29 cellular contexts compared by ENCODE assay signal in genomic region chr5:64979518-64979917, GRCh38.
DNase-seq lines count a peak whose midpoint lies in the region; ATAC-seq, FAIRE-seq and TF ChIP-seq lines count a peak whose summit lies in the region.
"Had no signal": no experiment of that assay in that cellular context is flagged by ENCODE, and none has a peak within 500 bp of the region (broad histone marks: within the 10 kb centered on the region; RNA-seq: fewer than 3 reads in every experiment).

No MANE protein-coding gene starts in this region.

- H2AFZ ChIP-seq in GM12878 (ENCODE audit: control insufficient read depth, low read depth, low read length) = no peak overlapping the region; the same call in 1 of the 2 replicates
- H2AFZ ChIP-seq: parathyroid adenoma had no signal

- no peaks in the 10 kb centered on the region for H3K9me3 ChIP-seq in GM12878 (replicated peaks; ENCODE audit: control insufficient read depth, insufficient read depth, low read length)
- H3K9me3 ChIP-seq: breast epithelium, colonic mucosa, heart right ventricle, lower lobe of right lung, right atrium auricular region had no signal

- in situ Hi-C loops in GM12878 (cut with MboI) = no loop called here

- no peaks in the 10 kb centered on the region for H3K4me1 Mint-ChIP-seq in chondrocyte (ENCODE audit: low read depth)
- peaks cover 3% of the 10 kb centered on the region for H3K4me1 Mint-ChIP-seq in activated CD4-positive, alpha-beta T cell treated with anti-CD3 and anti-CD28 coated beads for 36 hours
- H3K4me1 Mint-ChIP-seq: activated naive CD4-positive, alpha-beta T cell treated with anti-CD3 and anti-CD28 coated beads, Interleukin-2, amount 10 ng/mL, durations not matched to agents 7 days and 5 days; T-cell had no signal

- BruUV-seq in GM12878 (replicated peaks; lab: Mats Ljungman, UMichigan) = no TSS peak

- intact Hi-C loops in GM12878 (cut with micrococcal nuclease; ENCODE audit: unreplicated experiment) = loop anchor here (10.0 kb wide), 1 partner anchor 85 kb away; no protein-coding TSS in a partner anchor
- intact Hi-C loops in activated CD4-positive, alpha-beta T cell treated with anti-CD3 and anti-CD28 coated beads for 36 hours (cut with DNase I, micrococcal nuclease) = no loop called here

- TF ChIP-seq RAD21 in GM12878 (IDR thresholded peaks at IDR 0.05; ENCODE audit: insufficient read depth, low read depth, low read length) = no peak

- H3K9ac ChIP-seq in GM12878 (ENCODE audit: control insufficient read depth, insufficient read depth, low read length) = no peak overlapping the region
- H3K9ac ChIP-seq: parathyroid adenoma had no signal

- DNase-seq in GM12878 (ENCODE audit: low read depth, low spot score) (no peak), chondrocyte (ENCODE audit: low spot score) (no peak)
- DNase-seq in activated CD4-positive, alpha-beta T cell treated with anti-CD3 and anti-CD28 coated beads for 36 hours = no peak
- no peak for DNase-seq in activated CD4-positive, alpha-beta T cell treated with anti-CD3 and anti-CD28 coated beads for 48 hours
- DNase-seq: activated CD4-positive, alpha-beta memory T cell treated with anti-CD3 and anti-CD28 coated beads, Interleukin-2, amount 10 ng/mL, durations not matched to agents 7 days and 5 days; activated CD4-positive, CD25-positive, alpha-beta regulatory T cell; activated CD8-positive, alpha-beta memory T cell treated with anti-CD3 and anti-CD28 coated beads, Interleukin-2, amount 50 U/mL, for 48 hours; activated naive CD4-positive, alpha-beta T cell treated with anti-CD3 and anti-CD28 coated beads, Interleukin-2, amount 10 ng/mL, durations not matched to agents 7 days and 5 days; amniotic stem cell; colonic mucosa; effector CD8-positive, alpha-beta T cell; GOT3; heart right ventricle; kidney glomerular epithelial cell; lower lobe of right lung; MV-4-11; stimulated activated CD4-positive, alpha-beta T cell treated with anti-CD3 and anti-CD28 coated beads, Interleukin-2, amount 100 ng/mL, for 48 hours; T-cell had no signal

- no peak overlapping the region for H3K4me3 ChIP-seq in GM12878
- H3K4me3 ChIP-seq: breast epithelium, colonic mucosa, heart right ventricle, lower lobe of right lung, right atrium auricular region had no signal

- H3K27ac Mint-ChIP-seq in chondrocyte (ENCODE audit: unreplicated experiment) = no peak overlapping the region
- H3K27ac Mint-ChIP-seq in activated CD4-positive, alpha-beta T cell treated with anti-CD3 and anti-CD28 coated beads for 36 hours = no peak overlapping the region
- H3K27ac Mint-ChIP-seq: activated CD4-positive, alpha-beta memory T cell treated with anti-CD3 and anti-CD28 coated beads, Interleukin-2, amount 10 ng/mL, durations not matched to agents 7 days and 5 days; activated naive CD4-positive, alpha-beta T cell treated with anti-CD3 and anti-CD28 coated beads, Interleukin-2, amount 10 ng/mL, durations not matched to agents 7 days and 5 days; natural killer cell treated with Interleukin-12 subunit alpha and Interleukin-12 subunit beta and Interleukin-15 and Interleukin-18, amount 100 ng/mL, for 72 hours; T-cell; type B pancreatic cell had no signal

- WGBS in GM12878 (ENCODE audit: insufficient coverage, insufficient replicate concordance, low lambda C conversion rate, missing lambda C conversion rate) = 98% methylated on average over 3 of the region's 3 CpGs

- RAD21 ChIA-PET in GM12878 (lab: Charles Lee; ENCODE audit: unreplicated experiment) = no interaction called here

- no peak overlapping the region for H3K4me3 Mint-ChIP-seq in chondrocyte (ENCODE audit: unreplicated experiment)
- no peak overlapping the region for H3K4me3 Mint-ChIP-seq in activated CD4-positive, alpha-beta T cell treated with anti-CD3 and anti-CD28 coated beads for 36 hours
- H3K4me3 Mint-ChIP-seq: activated CD4-positive, alpha-beta memory T cell treated with anti-CD3 and anti-CD28 coated beads, Interleukin-2, amount 10 ng/mL, durations not matched to agents 7 days and 5 days; activated naive CD4-positive, alpha-beta T cell treated with anti-CD3 and anti-CD28 coated beads, Interleukin-2, amount 10 ng/mL, durations not matched to agents 7 days and 5 days; natural killer cell treated with Interleukin-12 subunit alpha and Interleukin-12 subunit beta and Interleukin-15 and Interleukin-18, amount 100 ng/mL, for 72 hours; T-cell; type B pancreatic cell had no signal

- no peak overlapping the region for H3K27ac ChIP-seq in GM12878 (ENCODE audit: control insufficient read depth, insufficient read depth)
- H3K27ac ChIP-seq: breast epithelium, C4-2B, colonic mucosa, epithelial cell of prostate, heart right ventricle, lower lobe of right lung, parathyroid adenoma, right atrium auricular region, RWPE1 had no signal

- H3K27me3 Mint-ChIP-seq in chondrocyte (ENCODE audit: low read depth) = no peaks in the 10 kb centered on the region
- H3K27me3 Mint-ChIP-seq in activated CD4-positive, alpha-beta T cell treated with anti-CD3 and anti-CD28 coated beads for 36 hours = no peaks in the 10 kb centered on the region
- H3K27me3 Mint-ChIP-seq: activated CD4-positive, alpha-beta memory T cell treated with anti-CD3 and anti-CD28 coated beads, Interleukin-2, amount 10 ng/mL, durations not matched to agents 7 days and 5 days; activated naive CD4-positive, alpha-beta T cell treated with anti-CD3 and anti-CD28 coated beads, Interleukin-2, amount 10 ng/mL, durations not matched to agents 7 days and 5 days; natural killer cell treated with Interleukin-12 subunit alpha and Interleukin-12 subunit beta and Interleukin-15 and Interleukin-18, amount 100 ng/mL, for 72 hours; T-cell; type B pancreatic cell had no signal

- no peaks in the 10 kb centered on the region for H4K20me1 ChIP-seq in GM12878 (ENCODE audit: control insufficient read depth, insufficient read depth)

- TF ChIP-seq CTCF in GM12878 (IDR thresholded peaks at IDR 0.05 in 2 of 3, conservative IDR thresholded peaks at IDR 0.05 in 1 of 3; ENCODE audit: control insufficient read depth in 2 of 3, extremely low read depth in 1 of 3, insufficient read depth in 1 of 3, low read depth in 3 of 3, low read length in 3 of 3) (no peak), chondrocyte (IDR thresholded peaks at IDR 0.05) (no peak)

- peaks cover 8% of the 10 kb centered on the region; the same call in 1 of the 2 replicates for H3K4me1 ChIP-seq in GM12878 (ENCODE audit: control insufficient read depth, insufficient read depth, low read length)
- H3K4me1 ChIP-seq: breast epithelium, colonic mucosa, heart right ventricle, lower lobe of right lung, parathyroid adenoma, right atrium auricular region had no signal

- peak overlapping the region; percentile 30 for H3K4me2 ChIP-seq in GM12878 (ENCODE audit: control insufficient read depth, insufficient read depth)

- FAIRE-seq in GM12878 (lab: Jason Lieb, UNC) = peak; percentile 27

- POLR2A ChIA-PET in GM12878 (lab: Charles Lee) = interaction anchor here (1.0 kb wide), 1 partner anchor 56 kb away, joined by 11 read pairs; no protein-coding TSS in a partner anchor
- POLR2A ChIA-PET in activated CD4-positive, alpha-beta T cell treated with anti-CD3 and anti-CD28 coated beads for 36 hours (lab: Charles Lee) = no interaction called here

- CTCF ChIA-PET in GM12878 (lab: Yijun Ruan, JAX) = interaction anchor here (0.9 to 1.2 kb wide), 3 partner anchors 11 to 123 kb away, joined by 3 read pairs; no protein-coding TSS in a partner anchor
- CTCF ChIA-PET in activated CD4-positive, alpha-beta T cell treated with anti-CD3 and anti-CD28 coated beads for 36 hours (lab: Charles Lee) = no interaction called here

- TF ChIP-seq EP300 in GM12878 (IDR thresholded peaks at IDR 0.05; ENCODE audit: borderline replicate concordance in 1 of 2, control insufficient read depth in 1 of 2, low read depth in 2 of 2, low read length in 2 of 2) = no peak

- TF ChIP-seq POLR2A in GM12878 (IDR thresholded peaks at IDR 0.05; ENCODE audit: low read depth, low read length) = no peak

- SMC1A ChIA-PET in GM12878 (lab: Charles Lee; ENCODE audit: uncharacterized antibody, unreplicated experiment) = interaction anchor here (0.7 to 1.8 kb wide), 9 partner anchors 8 to 124 kb away, joined by 3 to 5 read pairs (median 4); no protein-coding TSS in a partner anchor

- H3K36me3 Mint-ChIP-seq in chondrocyte (ENCODE audit: low read depth) = peaks cover 5% of the 10 kb centered on the region
- H3K36me3 Mint-ChIP-seq in activated CD4-positive, alpha-beta T cell treated with anti-CD3 and anti-CD28 coated beads for 36 hours (ENCODE audit: low read depth) = peaks cover 30% of the 10 kb centered on the region

- H3K9me3 Mint-ChIP-seq in chondrocyte (ENCODE audit: low read depth) = no peaks in the 10 kb centered on the region
- no peaks in the 10 kb centered on the region for H3K9me3 Mint-ChIP-seq in activated CD4-positive, alpha-beta T cell treated with anti-CD3 and anti-CD28 coated beads for 36 hours (ENCODE audit: low read depth)
- H3K9me3 Mint-ChIP-seq: activated CD4-positive, alpha-beta memory T cell treated with anti-CD3 and anti-CD28 coated beads, Interleukin-2, amount 10 ng/mL, durations not matched to agents 7 days and 5 days; activated naive CD4-positive, alpha-beta T cell treated with anti-CD3 and anti-CD28 coated beads, Interleukin-2, amount 10 ng/mL, durations not matched to agents 7 days and 5 days; natural killer cell treated with Interleukin-12 subunit alpha and Interleukin-12 subunit beta and Interleukin-15 and Interleukin-18, amount 100 ng/mL, for 72 hours; T-cell; type B pancreatic cell had no signal

- ATAC-seq in GM18861 (IDR thresholded peaks at IDR 0.05; ENCODE audit: unreplicated experiment) = peak; percentile 42
- peak; percentile 77 for ATAC-seq in HG02610 (IDR thresholded peaks at IDR 0.05; ENCODE audit: unreplicated experiment)
- peak; percentile 90 for ATAC-seq in GM12878
- ATAC-seq in HG03457 (IDR thresholded peaks at IDR 0.05; ENCODE audit: unreplicated experiment) = no peak
- ATAC-seq in activated CD4-positive, alpha-beta T cell treated with anti-CD3 and anti-CD28 coated beads for 36 hours = no peak
- ATAC-seq: heart right ventricle; lower lobe of right lung; natural killer cell treated with Interleukin-12 subunit alpha and Interleukin-12 subunit beta and Interleukin-15 and Interleukin-18, amount 100 ng/mL, for 72 hours; T-cell had no signal

- no peaks in the 10 kb centered on the region for H3K79me2 ChIP-seq in GM12878 (ENCODE audit: control insufficient read depth, insufficient read depth, low read length)
- H3K79me2 ChIP-seq: parathyroid adenoma had no signal

- peaks cover 0 to 2% of the 10 kb centered on the region in 2 experiments; a peak in 3 of 4 replicates for H3K36me3 ChIP-seq in GM12878 (ENCODE audit: control insufficient read depth in 2 of 2, insufficient read depth in 2 of 2, low read length in 1 of 2)
- H3K36me3 ChIP-seq: breast epithelium, colonic mucosa, lower lobe of right lung had no signal

- no peaks in the 10 kb centered on the region for H3K27me3 ChIP-seq in GM12878 (replicated peaks in 1 of 2; ENCODE audit: control insufficient read depth in 2 of 2, insufficient read depth in 2 of 2, low read length in 1 of 2)
- H3K27me3 ChIP-seq: breast epithelium, colonic mucosa, heart right ventricle, right atrium auricular region had no signal

Comparison
In these comparisons a context has a peak if more than half of its experiments do, and no peak if none do; other contexts are left out.
1. ATAC-seq: peak in GM18861 (single experiment), HG02610 (single experiment) and GM12878 (single experiment); none in HG03457 (single experiment) and activated CD4-positive, alpha-beta T cell treated with anti-CD3 and anti-CD28 coated beads for 36 hours (single experiment).